ENCODE assay signal across 8 cellular contexts in genomic region chr6:116570856-116571682, GRCh38. TPM values are rescaled to one million over a fixed set of nuclear protein-coding genes. Genes with fewer than 3 reads are reported as not detected.
DNase-seq lines count a peak whose midpoint lies in the region; ATAC-seq, FAIRE-seq and TF ChIP-seq lines count a peak whose summit lies in the region.

Gene RWDD1, plus strand, starts transcription at chr6:116571504. Its CDS starts 79 bp downstream, at chr6:116571583.

- intact Hi-C loops in kidney (cut with DNase I), result no loop called here

- no peaks in the 10 kb centered on the region for H3K9me3 ChIP-seq in kidney (ENCODE audit: control insufficient read depth in 1 of 2, low read length in 2 of 2)

- H3K4me3 ChIP-seq in kidney (ENCODE audit: low read length in 2 of 2), result peak within 1 kb of the TSS; percentile 99 to 100

- TF ChIP-seq POLR2A in GM19099 (IDR thresholded peaks at IDR 0.05; ENCODE audit: extremely low read depth, insufficient read length, low read depth), result peak; percentile 90

- DNase-seq in Ammon's horn (ENCODE audit: low spot score), result peak; percentile 100
- peak; percentile 88 for DNase-seq in NCI-H510A (lab: John Stamatoyannopoulos, UW)
- DNase-seq in activated CD4-positive, alpha-beta T cell treated with anti-CD3 and anti-CD28 coated beads for 1 hour, result peak; percentile 97
- peak; percentile 93 for DNase-seq in cerebellum (ENCODE audit: low spot score)
- DNase-seq in kidney, result peak; percentile 99
- peak; percentile 98 for DNase-seq in stimulated activated CD4-positive, alpha-beta T cell treated with anti-CD3 and anti-CD28 coated beads, Interleukin-15, amount 100 ng/mL, for 24 hours

- H3K36me3 ChIP-seq in kidney (ENCODE audit: control insufficient read depth in 1 of 2, insufficient read depth in 2 of 2, low read length in 2 of 2), result peaks cover 0 to 4% of the 10 kb centered on the region in 2 donors

- H3K27ac ChIP-seq in kidney (ENCODE audit: low read depth in 2 of 2, low read length in 2 of 2), result peak within 1 kb of the TSS; percentile 85 to 89

- ATAC-seq in HG03432 (IDR thresholded peaks at IDR 0.05; ENCODE audit: unreplicated experiment), result peak; percentile 96

- TF ChIP-seq CTCF in kidney (IDR thresholded peaks at IDR 0.05; ENCODE audit: borderline replicate concordance, extremely low read depth, insufficient read depth), result no peak

- H3K4me1 ChIP-seq in kidney (ENCODE audit: control insufficient read depth in 1 of 2, insufficient read depth in 1 of 2, low read depth in 1 of 2, low read length in 2 of 2), result peaks cover 7 to 19% of the 10 kb centered on the region in 2 donors

- no peak for FAIRE-seq in kidney (lab: Jason Lieb, UNC)

- H3K9ac ChIP-seq in kidney (ENCODE audit: low read length in 2 of 2), result peak within 1 kb of the TSS; percentile 98 to 99

RNA-seq across cellular contexts. Expression of gene RWDD1, which starts in this region (rescaled TPM):
- total RNA-seq in cerebellum (29.3 TPM), kidney (39.3 TPM)
- polyA plus RNA-seq in kidney (ENCODE audit: insufficient read depth, low read depth, low replicate concordance), result 84.1 TPM

Comparison
In these comparisons a context has a peak if more than half of its experiments do, and no peak if none do; other contexts are left out.
1. Peak in every context shown above with its lines: DNase-seq, ATAC-seq, H3K4me3 ChIP-seq and H3K27ac ChIP-seq.